ENCODE assay signal across 8 cellular contexts in genomic region chr9:19162026-19162366, GRCh38. TPM values are rescaled to one million over a fixed set of nuclear protein-coding genes. Genes with fewer than 3 reads are reported as not detected.
DNase-seq lines count a peak whose midpoint lies in the region; ATAC-seq and TF ChIP-seq lines count a peak whose summit lies in the region.

No MANE protein-coding gene starts in this region.

- H3K4me3 ChIP-seq in Loucy (ENCODE audit: low read length, poor library complexity, severe bottlenecking) (peak overlapping the region; percentile 58), psoas muscle (peak overlapping the region; percentile 34), BE2C (ENCODE audit: low read depth, low read length) (no peak overlapping the region)

- TF ChIP-seq CTCF in Loucy (conservative IDR thresholded peaks at IDR 0.05; ENCODE audit: low read length) (no peak), psoas muscle (IDR thresholded peaks at IDR 0.05) (no peak), BE2C (IDR thresholded peaks at IDR 0.05; ENCODE audit: low read depth, low read length) (no peak)

- 0 out of 2 replicates have a peak, but pooled peaks cover 3% of the 10 kb centered on the region for H3F3A ChIP-seq in Loucy (ENCODE audit: low read depth)

- no peaks in the 10 kb centered on the region for H3K79me2 ChIP-seq in Loucy (ENCODE audit: insufficient read depth, low read length)

- H3K9ac ChIP-seq in Loucy (ENCODE audit: low read depth, low read length, poor library complexity, severe bottlenecking): peak overlapping the region; percentile 51

- peak overlapping the region; percentile 90 for H3K27ac ChIP-seq in psoas muscle

- H3K9me2 ChIP-seq in Loucy (replicated peaks; ENCODE audit: low read depth, low read length): no peaks in the 10 kb centered on the region

- intact Hi-C loops in dendritic cell treated with granulocyte-macrophage colony-stimulating factor and Interleukin-4, amounts not matched to agents 40 ng/mL and 50 ng/mL, for 4 days (cut with micrococcal nuclease): loop anchor here (5.0 kb wide), 1 partner anchor 35 kb away; the partner anchor contains the start of gene PLIN2
- intact Hi-C loops in psoas muscle (cut with DNase I): loop anchor here (5.0 kb wide), 1 partner anchor 35 kb away; the partner anchor contains the start of gene PLIN2 (in 2 of the 2)

- H3K9me3 Mint-ChIP-seq in dendritic cell treated with granulocyte-macrophage colony-stimulating factor and Interleukin-4, amounts not matched to agents 40 ng/mL and 50 ng/mL, for 4 days: peaks cover 6% of the 10 kb centered on the region

- no peaks in the 10 kb centered on the region for H3K9me3 ChIP-seq in Loucy (ENCODE audit: insufficient read depth, low read depth, low read length)
- H3K9me3 ChIP-seq in psoas muscle: no peaks in the 10 kb centered on the region
- no peaks in the 10 kb centered on the region for H3K9me3 ChIP-seq in BE2C

- WGBS in psoas muscle, 3 donors: 79 to 86% (median 82%) methylated on average over 2 of the region's 2 CpGs

- H3K4me3 Mint-ChIP-seq in dendritic cell treated with granulocyte-macrophage colony-stimulating factor and Interleukin-4, amounts not matched to agents 40 ng/mL and 50 ng/mL, for 4 days: no peak overlapping the region

- H3K4me1 ChIP-seq in Loucy (ENCODE audit: insufficient read depth, low read length, poor library complexity, severe bottlenecking): peaks cover 36% of the 10 kb centered on the region
- H3K4me1 ChIP-seq in psoas muscle: peaks cover 17% of the 10 kb centered on the region
- H3K4me1 ChIP-seq in BE2C: peaks cover 4% of the 10 kb centered on the region; the same call in 1 of the 2 replicates

- H3K36me3 ChIP-seq in Loucy (ENCODE audit: insufficient read depth, low read length): no peaks in the 10 kb centered on the region
- no peaks in the 10 kb centered on the region for H3K36me3 ChIP-seq in psoas muscle (ENCODE audit: insufficient read depth in 1 of 2, low read depth in 1 of 2)
- H3K36me3 ChIP-seq in BE2C: no peaks in the 10 kb centered on the region

- no peaks in the 10 kb centered on the region for H3K27me3 Mint-ChIP-seq in dendritic cell treated with granulocyte-macrophage colony-stimulating factor and Interleukin-4, amounts not matched to agents 40 ng/mL and 50 ng/mL, for 4 days

- ATAC-seq in GM18511 (IDR thresholded peaks at IDR 0.05; ENCODE audit: unreplicated experiment): peak; percentile 25
- ATAC-seq in psoas muscle: no peak
- no peak for ATAC-seq in GM21576 (IDR thresholded peaks at IDR 0.05; ENCODE audit: unreplicated experiment)

- no peak for DNase-seq in psoas muscle
- no peak for DNase-seq in BE2C
- DNase-seq in DMS53 (lab: John Stamatoyannopoulos, UW): no peak
- no peak for DNase-seq in C1 segment of cervical spinal cord (lab: John Stamatoyannopoulos, UW)

- H3K4me2 ChIP-seq in Loucy (ENCODE audit: low read depth, low read length, poor library complexity, severe bottlenecking): peak overlapping the region; percentile 69

- H2AFZ ChIP-seq in Loucy (ENCODE audit: low read length): peak overlapping the region; percentile 19; the same call in 1 of the 2 replicates

- H3K4me1 Mint-ChIP-seq in dendritic cell treated with granulocyte-macrophage colony-stimulating factor and Interleukin-4, amounts not matched to agents 40 ng/mL and 50 ng/mL, for 4 days (ENCODE audit: low read depth): peaks cover 43% of the 10 kb centered on the region

- H4K20me1 ChIP-seq in Loucy (ENCODE audit: insufficient read depth, low read length, poor library complexity, severe bottlenecking): no peaks in the 10 kb centered on the region

- H3K36me3 Mint-ChIP-seq in dendritic cell treated with granulocyte-macrophage colony-stimulating factor and Interleukin-4, amounts not matched to agents 40 ng/mL and 50 ng/mL, for 4 days (ENCODE audit: low read depth): no peaks in the 10 kb centered on the region

- H3K27ac Mint-ChIP-seq in dendritic cell treated with granulocyte-macrophage colony-stimulating factor and Interleukin-4, amounts not matched to agents 40 ng/mL and 50 ng/mL, for 4 days: peak overlapping the region; percentile 65

- H3K27me3 ChIP-seq in Loucy (ENCODE audit: insufficient read depth, low read length, poor library complexity, severe bottlenecking) (no peaks in the 10 kb centered on the region), psoas muscle (ENCODE audit: insufficient read depth in 3 of 3, low read length in 2 of 3) (no peaks in the 10 kb centered on the region), BE2C (no peaks in the 10 kb centered on the region)

RNA-seq across cellular contexts. Expression of gene PLIN2, which starts 34.7 kb away (rescaled TPM):
- 1,000 to 10,000 TPM in 2 of 4 donors, 100 to 1,000 TPM in 2; 117 to 1,975 (median 1,047) TPM for total RNA-seq in psoas muscle
- polyA plus RNA-seq in psoas muscle: 1,000 to 10,000 TPM in 1 of 3 donors, 100 to 1,000 TPM in 2; 418 to 3,967 (median 710) TPM
- 14.3 TPM for polyA plus RNA-seq in BE2C (2012; ENCODE audit: insufficient read depth, insufficient read length, low read depth)

RNA-seq across cellular contexts. Expression of gene HAUS6, which starts 59.3 kb away (rescaled TPM):
- 10 to 100 TPM in 1 of 4 donors, 1 to 10 TPM in 3; 3.3 to 10.9 (median 4.1) TPM for total RNA-seq in psoas muscle
- polyA plus RNA-seq in psoas muscle: 1 to 10 TPM; 2.4 to 7.6 (median 5.6) TPM
- polyA plus RNA-seq in BE2C (2012; ENCODE audit: insufficient read depth, insufficient read length, low read depth): 5.4 TPM
